In the genomic region with DNA sequence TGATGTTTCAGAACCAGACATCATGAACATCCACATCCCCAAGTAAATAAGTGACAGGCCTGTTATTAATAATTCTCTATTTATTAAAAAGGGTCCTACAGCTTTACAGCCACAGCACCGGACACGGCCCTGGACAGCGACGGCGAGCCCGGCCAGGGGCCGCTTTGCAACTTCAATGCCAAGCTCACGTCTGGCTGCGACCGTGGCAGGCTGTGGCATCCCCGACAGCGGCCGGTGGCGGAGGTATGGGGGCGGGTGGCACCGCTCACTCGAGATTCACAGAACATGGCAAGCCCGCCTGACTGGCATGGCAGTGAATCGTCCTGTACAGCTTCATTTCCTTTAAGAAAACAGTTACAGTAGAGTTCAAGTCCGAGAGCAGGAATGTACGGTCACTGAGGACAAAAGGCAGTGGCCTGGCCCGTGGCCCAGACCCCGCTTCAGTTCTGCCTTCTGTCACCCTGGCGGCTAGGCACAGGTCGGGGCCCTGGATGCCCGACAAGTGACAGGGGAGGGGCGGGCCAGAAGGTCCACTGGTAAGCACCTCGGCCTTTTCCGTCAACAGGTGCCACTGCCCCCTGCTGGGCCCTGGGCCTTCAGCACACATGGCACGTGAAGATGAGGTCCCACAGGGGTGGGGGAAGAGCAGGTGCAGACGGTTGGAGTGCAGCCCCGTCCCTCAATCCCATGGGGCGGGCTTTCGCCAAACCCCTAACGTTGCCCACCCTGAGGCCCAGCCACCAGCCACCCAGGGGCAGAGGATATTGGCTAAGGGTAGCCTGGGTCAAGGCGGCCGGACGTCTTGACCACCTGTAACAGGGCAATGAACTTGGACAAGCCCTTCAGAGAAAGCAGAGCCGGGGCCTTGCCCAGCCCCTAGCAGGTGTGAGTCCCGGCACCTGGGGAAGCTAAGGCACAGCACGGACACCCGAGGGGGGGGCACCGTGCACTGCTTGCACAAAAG, we compare ENCODE assay signal across 8 cellular contexts. TPM values are rescaled to one million over a fixed set of nuclear protein-coding genes. Genes with fewer than 3 reads are reported as not detected.
DNase-seq lines count a peak whose midpoint lies in the region; ATAC-seq, FAIRE-seq and TF ChIP-seq lines count a peak whose summit lies in the region.

No MANE protein-coding gene starts in this region.

- no peak for FAIRE-seq in GM12891 (lab: Jason Lieb, UNC)

- TF ChIP-seq CTCF in 22Rv1 (IDR thresholded peaks at IDR 0.05) (peak; percentile 77), astrocyte of the cerebellum (IDR thresholded peaks at IDR 0.05; ENCODE audit: low read depth, low read length, missing control alignments) (peak; percentile 9), kidney epithelial cell (IDR thresholded peaks at IDR 0.05; ENCODE audit: insufficient read depth, low read length, poor library complexity, severe bottlenecking) (peak; percentile 68), uterus (IDR thresholded peaks at IDR 0.05) (peak in 2 of 4 experiments; percentile 12 to 19)

- H3K4me3 ChIP-seq in astrocyte of the cerebellum (ENCODE audit: low read depth, low read length) (no peak overlapping the region), kidney epithelial cell (ENCODE audit: low read depth, low read length) (no peak overlapping the region), uterus (no peak overlapping the region)

- H3K27ac ChIP-seq in 22Rv1 (peak overlapping the region; percentile 55; the same call in 1 of the 2 replicates), uterus (no peak overlapping the region)

- TF ChIP-seq POLR2A in GM12891 (IDR thresholded peaks at IDR 0.05; ENCODE audit: low read depth, low read length), result no peak; the same call in 1 of the 2 replicates
- no peak for TF ChIP-seq POLR2A in uterus (IDR thresholded peaks at IDR 0.05)

- intact Hi-C loops in uterus (cut with DNase I; ENCODE audit: low total_unique reads), result no loop called here

- no peak for DNase-seq in GM12891 (ENCODE audit: insufficient read length, low spot score)
- no peak for DNase-seq in astrocyte of the cerebellum (ENCODE audit: low read depth)
- DNase-seq in kidney epithelial cell (ENCODE audit: low read depth), result no peak
- DNase-seq in ureter (ENCODE audit: low spot score), result no peak
- no peak for DNase-seq in uterus

- H3K36me3 ChIP-seq in kidney epithelial cell (ENCODE audit: control insufficient read depth, insufficient read depth, low read length) (peaks cover 4% of the 10 kb centered on the region), uterus (no peaks in the 10 kb centered on the region)

- no peaks in the 10 kb centered on the region for H3K27me3 ChIP-seq in kidney epithelial cell (ENCODE audit: control insufficient read depth, insufficient read depth, low read length)
- H3K27me3 ChIP-seq in uterus, result no peaks in the 10 kb centered on the region

- H3K4me1 ChIP-seq in uterus, result no peaks in the 10 kb centered on the region

- no peak for ATAC-seq in GM19351 (IDR thresholded peaks at IDR 0.05; ENCODE audit: unreplicated experiment)
- ATAC-seq in activated CD4-positive, CD25-positive, alpha-beta regulatory T cell treated with anti-CD3 and anti-CD28 coated beads, Interleukin-2, amount 50 U/mL, for 24 hours, result no peak

- in situ Hi-C loops in astrocyte of the cerebellum (cut with HindIII; ENCODE audit: low sequenced_read_pairs), result no loop called here

- H3K9me3 ChIP-seq in uterus, result no peaks in the 10 kb centered on the region

TF ChIP-seq in GM12891, 5 proteins besides CTCF, POLR2A, EP300 and RAD21:
- TF ChIP-seq SPI1 (IDR thresholded peaks at IDR 0.05; ENCODE audit: low read depth, low read length) (no peak), POLR2AphosphoS5 (IDR thresholded peaks at IDR 0.05; ENCODE audit: low read depth, low read length) (peak; percentile 63)

RNA-seq across cellular contexts. Expression of a gene that starts 30.3 kb away (rescaled TPM):
- polyA plus RNA-seq in GM12891 (2012; ENCODE audit: low read depth, missing spikeins), result 4.8 TPM
- total RNA-seq in kidney epithelial cell, result 86.5 and 108 TPM in 2 replicates
- 77.4 TPM for total RNA-seq in ureter
- total RNA-seq in uterus, result 10 to 100 TPM in 3 of 4 donors, 1 to 10 TPM in 1; 2.9 to 31.3 (median 25.8) TPM

RNA-seq across cellular contexts. Expression of a gene that starts 30.4 kb away (rescaled TPM):
- 20.8 TPM for polyA plus RNA-seq in GM12891 (2012; ENCODE audit: low read depth, missing spikeins)
- 81.5 and 83.9 TPM in 2 replicates for total RNA-seq in kidney epithelial cell
- total RNA-seq in ureter, result 59.7 TPM
- 10 to 100 TPM in 3 of 4 donors, 1 to 10 TPM in 1; 3.3 to 21.6 (median 20.2) TPM for total RNA-seq in uterus
